Comparison of ENCODE assay signal across 16 cellular contexts in genomic region chr15:40450047-40450446, GRCh38. TPM values are rescaled to one million over a fixed set of nuclear protein-coding genes. Genes with fewer than 3 reads are reported as not detected.
DNase-seq lines count a peak whose midpoint lies in the region; ATAC-seq, FAIRE-seq and TF ChIP-seq lines count a peak whose summit lies in the region.
"Had no signal": no experiment of that assay in that cellular context is flagged by ENCODE, and none has a peak within 500 bp of the region (broad histone marks: within the 10 kb centered on the region; RNA-seq: fewer than 3 reads in every experiment).

No MANE protein-coding gene starts in this region.

- H2BK15ac ChIP-seq in IMR-90 (ENCODE audit: low read depth, low read length), result no peak overlapping the region

- H2BK12ac ChIP-seq in trophoblast cell (ENCODE audit: low read length), result no peak overlapping the region

- no peaks in the 10 kb centered on the region for H3K9me3 ChIP-seq in IMR-90 (ENCODE audit: control insufficient read depth, insufficient read depth, low read length)
- H3K9me3 ChIP-seq in K562 (replicated peaks; ENCODE audit: control insufficient read depth, insufficient read depth, low read depth, low read length), result no peaks in the 10 kb centered on the region
- H3K9me3 ChIP-seq in trophoblast cell (ENCODE audit: insufficient read depth, low read depth, low read length), result no peaks in the 10 kb centered on the region
- no peaks in the 10 kb centered on the region for H3K9me3 ChIP-seq in suprapubic skin

- peaks cover 92% of the 10 kb centered on the region for H3K79me2 ChIP-seq in K562 (ENCODE audit: control insufficient read depth, insufficient read depth, low read length)
- peaks cover 1% of the 10 kb centered on the region for H3K79me2 ChIP-seq in trophoblast cell (ENCODE audit: control insufficient read depth, insufficient read depth, low read length, poor library complexity)

- H3K4me3 ChIP-seq in IMR-90 (ENCODE audit: insufficient read depth, low read depth, low read length) (no peak overlapping the region), K562 (no peak overlapping the region), trophoblast cell (ENCODE audit: low read depth, low read length) (no peak overlapping the region), suprapubic skin (no peak overlapping the region)

- no peak for TF ChIP-seq RAD21 in IMR-90 (IDR thresholded peaks at IDR 0.05; ENCODE audit: low read length)
- TF ChIP-seq RAD21 in K562 (CRISPR knock-in tag; conservative IDR thresholded peaks at IDR 0.05 in 1 of 2, IDR thresholded peaks at IDR 0.05 in 1 of 2), result no peak

- H3K56ac ChIP-seq in IMR-90 (ENCODE audit: extremely low read depth, insufficient read depth, low read length), result no peak overlapping the region

- H3K9ac ChIP-seq in IMR-90 (ENCODE audit: low read depth, low read length), result no peak overlapping the region
- peak overlapping the region in 1 of 2 experiments; percentile 24; a peak in 2 of 4 replicates for H3K9ac ChIP-seq in K562 (ENCODE audit: insufficient read depth in 1 of 2, low read depth in 2 of 2, low read length in 2 of 2)
- no peak overlapping the region for H3K9ac ChIP-seq in trophoblast cell (ENCODE audit: low read length)

- peaks cover 69% of the 10 kb centered on the region for H3K4me1 Mint-ChIP-seq in activated naive CD8-positive, alpha-beta T cell (ENCODE audit: low read depth)
- H3K4me1 Mint-ChIP-seq in activated naive CD8-positive, alpha-beta T cell treated with anti-CD3 and anti-CD28 coated beads for 36 hours, result peaks cover 65% of the 10 kb centered on the region

- H3K36me3 ChIP-seq in IMR-90 (ENCODE audit: control insufficient read depth, insufficient read depth, low read length) (no peaks in the 10 kb centered on the region), K562 (ENCODE audit: control insufficient read depth, insufficient read depth, low read length) (peaks cover 21% of the 10 kb centered on the region; the same call in 2 of the 3 replicates), trophoblast cell (ENCODE audit: control insufficient read depth in 1 of 2, insufficient read depth in 2 of 2, low read length in 2 of 2) (no peaks in the 10 kb centered on the region), suprapubic skin (no peaks in the 10 kb centered on the region)

- no peak overlapping the region for H2AK9ac ChIP-seq in IMR-90 (replicated peaks; ENCODE audit: low read depth, low read length, poor library complexity)

- TF ChIP-seq POLR2A in IMR-90 (IDR thresholded peaks at IDR 0.05; ENCODE audit: low read depth, low read length) (no peak), K562 (conservative IDR thresholded peaks at IDR 0.05) (no peak), suprapubic skin (IDR thresholded peaks at IDR 0.05) (no peak)

- H3K27ac ChIP-seq in IMR-90 (ENCODE audit: insufficient read depth, low read length), result no peak overlapping the region
- no peak overlapping the region for H3K27ac ChIP-seq in K562 (ENCODE audit: extremely low read depth, low read depth, low read length)
- H3K27ac ChIP-seq in trophoblast cell (ENCODE audit: low read depth, low read length), result no peak overlapping the region
- no peak overlapping the region for H3K27ac ChIP-seq in suprapubic skin

- no peak overlapping the region for H2AFZ ChIP-seq in IMR-90 (replicated peaks; ENCODE audit: low read length, poor library complexity)
- H2AFZ ChIP-seq in K562 (ENCODE audit: low read depth, low read length), result no peak overlapping the region
- no peak overlapping the region for H2AFZ ChIP-seq in trophoblast cell (ENCODE audit: insufficient read depth, low read length, poor library complexity)

- no peak for DNase-seq in activated naive CD8-positive, alpha-beta T cell treated with anti-CD3 and anti-CD28 coated beads for 36 hours
- no peak for DNase-seq in IMR-90
- DNase-seq in K562 (ENCODE audit: extremely low read depth in 1 of 4, low spot score in 3 of 4), result no peak
- DNase-seq in trophoblast cell, result no peak
- no peak for DNase-seq in suprapubic skin (ENCODE audit: low spot score in 2 of 2)
- DNase-seq in DMS114 treated with DMSO at 0.1 percent for 48 hours (lab: John Stamatoyannopoulos, UW; ENCODE audit: unreplicated experiment), result no peak
- DNase-seq in COLO829 (ENCODE audit: low spot score), result no peak
- DNase-seq: AML-193; DMS 273 treated with DMSO at 0.1 percent for 48 hours; H7; NCI-H1436 treated with DMSO at 0.1 percent for 48 hours; NCI-H2081 treated with DMSO at 0.1 percent for 48 hours; NCI-H345; NCI-H69; NK-92 treated with Interleukin-12 subunit alpha and Interleukin-12 subunit beta, amount 100 ng/mL, for 24 hours had no signal

- H3K4me3 Mint-ChIP-seq in activated naive CD8-positive, alpha-beta T cell, result no peak overlapping the region
- no peak overlapping the region for H3K4me3 Mint-ChIP-seq in activated naive CD8-positive, alpha-beta T cell treated with anti-CD3 and anti-CD28 coated beads for 36 hours

- no peak overlapping the region for H2BK20ac ChIP-seq in IMR-90 (ENCODE audit: low read depth, low read length)

- H3K4ac ChIP-seq in IMR-90 (ENCODE audit: low read depth, low read length) (peak overlapping the region; percentile 12; the same call in 1 of the 2 replicates), trophoblast cell (ENCODE audit: low read depth, low read length) (peak overlapping the region; percentile 46)

- no TSS peak for BruUV-seq in IMR-90 (replicated peaks; lab: Mats Ljungman, UMichigan)
- no TSS peak for BruUV-seq in K562 (replicated peaks; lab: Mats Ljungman, UMichigan)

- H3K23ac ChIP-seq in IMR-90 (ENCODE audit: low read depth, low read length) (no peak overlapping the region), trophoblast cell (ENCODE audit: low read length) (no peak overlapping the region)

- no peak overlapping the region for H4K12ac ChIP-seq in trophoblast cell (ENCODE audit: low read depth, low read length)

- H2AK5ac ChIP-seq in IMR-90 (ENCODE audit: low read depth, low read length) (no peak overlapping the region), trophoblast cell (ENCODE audit: low read length) (no peak overlapping the region)

- TF ChIP-seq CTCF in IMR-90 (conservative IDR thresholded peaks at IDR 0.05; ENCODE audit: low read depth, low read length) (no peak), K562 (IDR thresholded peaks at IDR 0.05 in 2 of 3, conservative IDR thresholded peaks at IDR 0.05 in 1 of 3; ENCODE audit: insufficient read depth in 2 of 3, low read depth in 1 of 3, low read length in 3 of 3) (no peak), suprapubic skin (IDR thresholded peaks at IDR 0.05) (no peak)

- ATAC-seq in IMR-90 (ENCODE audit: low read depth), result no peak
- ATAC-seq in K562, result peak; percentile 19

- no peak overlapping the region for H2BK120ac ChIP-seq in IMR-90 (ENCODE audit: low read depth, low read length)
- no peak overlapping the region for H2BK120ac ChIP-seq in trophoblast cell (ENCODE audit: insufficient read depth, low read length, poor library complexity)

- in situ Hi-C loops in IMR-90 (cut with MboI; ENCODE audit: low sequenced_read_pairs), result no loop called here
- in situ Hi-C loops in K562 (cut with MboI), result no loop called here

- no peaks in the 10 kb centered on the region for H3K27me3 Mint-ChIP-seq in activated naive CD8-positive, alpha-beta T cell
- no peaks in the 10 kb centered on the region for H3K27me3 Mint-ChIP-seq in activated naive CD8-positive, alpha-beta T cell treated with anti-CD3 and anti-CD28 coated beads for 36 hours

- H3K4me2 ChIP-seq in IMR-90 (ENCODE audit: low read depth, low read length) (no peak overlapping the region), K562 (ENCODE audit: insufficient read depth, low read length) (no peak overlapping the region), trophoblast cell (ENCODE audit: low read length) (no peak overlapping the region)

- H3K9me1 ChIP-seq in IMR-90 (ENCODE audit: insufficient read depth, low read length) (peaks cover 24% of the 10 kb centered on the region), K562 (ENCODE audit: control insufficient read depth, insufficient read depth, low read length) (peaks cover 20% of the 10 kb centered on the region)

- H3K14ac ChIP-seq in IMR-90 (replicated peaks; ENCODE audit: low read depth, low read length), result no peak overlapping the region
- no peak overlapping the region for H3K14ac ChIP-seq in trophoblast cell (ENCODE audit: low read length)

- H3K27me3 ChIP-seq in IMR-90 (ENCODE audit: control insufficient read depth, insufficient read depth, low read length) (no peaks in the 10 kb centered on the region), K562 (ENCODE audit: control insufficient read depth in 2 of 2, insufficient read depth in 2 of 2, low read length in 2 of 2) (no peaks in the 10 kb centered on the region), trophoblast cell (ENCODE audit: insufficient read depth, low read length) (no peaks in the 10 kb centered on the region), suprapubic skin (no peaks in the 10 kb centered on the region)

- dilution Hi-C loops in IMR-90 (cut with HindIII; ENCODE audit: low sequenced_read_pairs, unreplicated experiment), result no loop called here

- H2BK5ac ChIP-seq in IMR-90 (ENCODE audit: low read depth, low read length, poor library complexity, severe bottlenecking), result no peak overlapping the region
- no peak overlapping the region for H2BK5ac ChIP-seq in trophoblast cell (ENCODE audit: low read depth, low read length, poor library complexity)

- H3K18ac ChIP-seq in IMR-90 (ENCODE audit: low read depth, low read length) (no peak overlapping the region), trophoblast cell (ENCODE audit: low read length) (no peak overlapping the region)

- no peak overlapping the region for H4K91ac ChIP-seq in IMR-90 (ENCODE audit: insufficient read depth, low read depth, low read length)
- no peak overlapping the region for H4K91ac ChIP-seq in trophoblast cell (ENCODE audit: low read depth, low read length)

- no peak overlapping the region for H4K5ac ChIP-seq in IMR-90 (ENCODE audit: low read depth, low read length)

- H3K4me1 ChIP-seq in IMR-90 (ENCODE audit: control insufficient read depth, insufficient read depth, low read length), result peaks cover 12% of the 10 kb centered on the region
- H3K4me1 ChIP-seq in K562 (replicated peaks in 1 of 2; ENCODE audit: control insufficient read depth in 2 of 2, insufficient read depth in 2 of 2, low read length in 2 of 2), result peaks cover 28 to 38% of the 10 kb centered on the region in 2 experiments
- peaks cover 9 to 13% of the 10 kb centered on the region in 2 experiments for H3K4me1 ChIP-seq in trophoblast cell (ENCODE audit: control insufficient read depth in 1 of 2, insufficient read depth in 2 of 2, low read length in 2 of 2)
- peaks cover 40% of the 10 kb centered on the region for H3K4me1 ChIP-seq in suprapubic skin

- peaks cover 78% of the 10 kb centered on the region for H4K20me1 ChIP-seq in IMR-90 (ENCODE audit: insufficient read depth, low read length)
- peaks cover 52% of the 10 kb centered on the region for H4K20me1 ChIP-seq in K562 (replicated peaks; ENCODE audit: control insufficient read depth, insufficient read depth, low read length)

- H3K36me3 Mint-ChIP-seq in activated naive CD8-positive, alpha-beta T cell, result no peaks in the 10 kb centered on the region
- H3K36me3 Mint-ChIP-seq in activated naive CD8-positive, alpha-beta T cell treated with anti-CD3 and anti-CD28 coated beads for 36 hours, result peaks cover 2% of the 10 kb centered on the region

- H3K27ac Mint-ChIP-seq in activated naive CD8-positive, alpha-beta T cell, result peak overlapping the region; percentile 70
- H3K27ac Mint-ChIP-seq in activated naive CD8-positive, alpha-beta T cell treated with anti-CD3 and anti-CD28 coated beads for 36 hours, result no peak overlapping the region

- peaks cover 35 to 83% of the 10 kb centered on the region in 2 experiments for H3K79me1 ChIP-seq in IMR-90 (ENCODE audit: low read depth in 1 of 2, low read length in 2 of 2)
- no peaks in the 10 kb centered on the region for H3K79me1 ChIP-seq in trophoblast cell (ENCODE audit: low read length)

- TF ChIP-seq EP300 in K562 (IDR thresholded peaks at IDR 0.05; ENCODE audit: low read length) (no peak), suprapubic skin (IDR thresholded peaks at IDR 0.05) (no peak)

- POLR2A ChIA-PET in IMR-90 (lab: Charles Lee; ENCODE audit: unreplicated experiment) (no interaction called here), K562 (lab: Yijun Ruan, JAX) (interaction anchor here (0.6 to 9.5 kb wide), 10 partner anchors 8 to 431 kb away, joined by 3 to 89 read pairs (median 4); partner anchors contain the start of genes BAHD1 and CHST14)

- FAIRE-seq in K562 (lab: Jason Lieb, UNC), result no peak

- WGBS in IMR-90 (ENCODE audit: extremely low coverage in 2 of 2, insufficient read length in 1 of 2), 2 experiments, result 100% methylated on average over 1 of the region's 2 CpGs; no CpG with 5 or more reads in 1 of the 2 experiments
- 23% methylated on average over 2 of the region's 2 CpGs for WGBS in K562 (ENCODE audit: insufficient coverage, low coverage, missing lambda C conversion rate)
- no CpG with 5 or more reads among the region's 2 CpGs for WGBS in trophoblast cell (ENCODE audit: extremely low coverage, insufficient coverage, insufficient read length)
- 60% methylated on average over 2 of the region's 2 CpGs for WGBS in suprapubic skin

- intact Hi-C loops in IMR-90 (cut with micrococcal nuclease) (no loop called here), K562 (cut with micrococcal nuclease) (no loop called here)

- H3K9me3 Mint-ChIP-seq in activated naive CD8-positive, alpha-beta T cell (ENCODE audit: low read depth), result no peaks in the 10 kb centered on the region
- no peaks in the 10 kb centered on the region for H3K9me3 Mint-ChIP-seq in activated naive CD8-positive, alpha-beta T cell treated with anti-CD3 and anti-CD28 coated beads for 36 hours

- H4K8ac ChIP-seq in IMR-90 (ENCODE audit: low read depth in 2 of 2, low read length in 2 of 2) (no peak overlapping the region), trophoblast cell (ENCODE audit: low read depth, low read length) (no peak overlapping the region)

- CTCF ChIA-PET in IMR-90 (lab: Yijun Ruan, JAX) (no interaction called here), K562 (lab: Yijun Ruan, JAX; ENCODE audit: low intra/inter-chr PET ratio) (no interaction called here)

RNA-seq across cellular contexts. Expression of gene BAHD1, which starts 9.3 kb away (rescaled TPM):
- 10 to 100 TPM; 18.0 to 18.7 TPM for total RNA-seq in activated naive CD8-positive, alpha-beta T cell treated with anti-CD3 and anti-CD28 coated beads for 36 hours
- total RNA-seq in IMR-90 (2012; rRNA removed) (3.0 and 3.6 TPM in 2 replicates), K562 (2014; rRNA removed) (15.2 and 20.8 TPM in 2 replicates), K562 (2014; rRNA removed; fragmentation: Illumina TruSeq; extraction: Trizol) (9.7 and 10.3 TPM in 2 replicates), K562 (2015; rRNA removed; fragmentation: Illumina TruSeq; extraction: Trizol) (11.5 and 12.3 TPM in 2 replicates), K562 (2021) (33.6 and 38.5 TPM in 2 replicates), suprapubic skin (10 to 100 TPM; 16.8 to 24.6 (median 19.2) TPM)
- polyA plus RNA-seq in IMR-90 (2012; rRNA removed) (8.1 and 8.7 TPM in 2 replicates), K562 (2011; rRNA removed) (9.7 and 10.6 TPM in 2 replicates), K562 (2014; fragmentation: Illumina TruSeq; extraction: Trizol) (18.4 and 26.4 TPM in 2 replicates), K562 (2014; fragmentation: Nextera tagmentation; extraction: Ambion mirVana) (under 1 TPM; 0.55 to 0.80 TPM), K562 (2014; rRNA removed) (19.0 and 19.4 TPM in 2 replicates)
- 6.7 and 8.5 TPM in 2 replicates for polyA plus RNA-seq in IMR-90 (2012; cell fraction: cytosol; rRNA removed)
- 16.1 and 18.7 TPM in 2 replicates for polyA plus RNA-seq in IMR-90 (2012; cell fraction: nucleus; rRNA removed; ENCODE audit: low replicate concordance)
- 30.6 and 63.4 TPM in 2 replicates for total RNA-seq in K562 (2011; cell fraction: chromatin; rRNA removed; ENCODE audit: low replicate concordance)
- 33.2 and 38.7 TPM in 2 replicates for total RNA-seq in K562 (2011; cell fraction: nucleolus; rRNA removed)
- total RNA-seq in K562 (2011; cell fraction: nucleoplasm; rRNA removed), result 31.7 and 43.1 TPM in 2 replicates
- polyA plus RNA-seq in K562 (2011; cell fraction: cytosol; rRNA removed), result 9.1 and 16.4 TPM in 2 replicates
- 27.1 and 43.2 TPM in 2 replicates for polyA plus RNA-seq in K562 (2011; cell fraction: nucleus; rRNA removed)
- 24.0 and 25.8 TPM in 2 replicates for polyA plus RNA-seq in K562 (2012)
- polyA minus RNA-seq in K562 (2011; rRNA and poly(A)+ RNA removed), result 7.1 and 10.0 TPM in 2 replicates
- polyA minus RNA-seq in K562 (2011; cell fraction: cytosol; rRNA and poly(A)+ RNA removed), result 12.7 TPM in 2 replicates
- polyA minus RNA-seq in K562 (2011; cell fraction: nucleus; rRNA and poly(A)+ RNA removed), result 10.5 and 12.2 TPM in 2 replicates
- 10.8 and 11.1 TPM in 2 replicates for polyA plus RNA-seq in trophoblast cell (2013)

RNA-seq across cellular contexts. Expression of gene CHST14, which starts 20.7 kb away (rescaled TPM):
- 1 to 10 TPM; 5.7 to 7.1 TPM for total RNA-seq in activated naive CD8-positive, alpha-beta T cell treated with anti-CD3 and anti-CD28 coated beads for 36 hours
- 3.3 and 3.8 TPM in 2 replicates for total RNA-seq in IMR-90 (2012; rRNA removed)
- polyA plus RNA-seq in IMR-90 (2012; rRNA removed), result 19.5 and 20.6 TPM in 2 replicates
- polyA plus RNA-seq in IMR-90 (2012; cell fraction: cytosol; rRNA removed), result 14.8 and 30.7 TPM in 2 replicates
- 7.1 and 9.7 TPM in 2 replicates for polyA plus RNA-seq in IMR-90 (2012; cell fraction: nucleus; rRNA removed; ENCODE audit: low replicate concordance)
- total RNA-seq in K562 (2011; cell fraction: chromatin; rRNA removed; ENCODE audit: low replicate concordance), result 4.2 and 14.3 TPM in 2 replicates
- 18.7 and 22.0 TPM in 2 replicates for total RNA-seq in K562 (2011; cell fraction: nucleolus; rRNA removed)
- total RNA-seq in K562 (2011; cell fraction: nucleoplasm; rRNA removed), result 17.9 and 21.1 TPM in 2 replicates
- total RNA-seq in K562 (2014; rRNA removed), result 4.0 and 5.6 TPM in 2 replicates
- 2.3 and 2.5 TPM in 2 replicates for total RNA-seq in K562 (2014; rRNA removed; fragmentation: Illumina TruSeq; extraction: Trizol)
- 4.6 TPM in 2 replicates for total RNA-seq in K562 (2015; rRNA removed; fragmentation: Illumina TruSeq; extraction: Trizol)
- total RNA-seq in K562 (2021), result 11.2 and 12.1 TPM in 2 replicates
- polyA plus RNA-seq in K562 (2011; rRNA removed), result 4.5 and 6.4 TPM in 2 replicates
- 6.6 and 8.1 TPM in 2 replicates for polyA plus RNA-seq in K562 (2011; cell fraction: cytosol; rRNA removed)
- polyA plus RNA-seq in K562 (2011; cell fraction: nucleus; rRNA removed), result 4.8 and 5.2 TPM in 2 replicates
- 12.0 and 17.1 TPM in 2 replicates for polyA plus RNA-seq in K562 (2012)
- polyA plus RNA-seq in K562 (2014; fragmentation: Illumina TruSeq; extraction: Trizol), result 6.3 and 7.5 TPM in 2 replicates
- polyA plus RNA-seq in K562 (2014; fragmentation: Nextera tagmentation; extraction: Ambion mirVana), result 1 to 10 TPM; 1.6 to 2.3 TPM
- 3.9 and 4.8 TPM in 2 replicates for polyA plus RNA-seq in K562 (2014; rRNA removed)
- 3.1 TPM in 2 replicates for polyA minus RNA-seq in K562 (2011; rRNA and poly(A)+ RNA removed)
- polyA minus RNA-seq in K562 (2011; cell fraction: cytosol; rRNA and poly(A)+ RNA removed), result 6.2 and 11.7 TPM in 2 replicates
- polyA minus RNA-seq in K562 (2011; cell fraction: nucleus; rRNA and poly(A)+ RNA removed), result 2.7 and 3.8 TPM in 2 replicates
- polyA plus RNA-seq in trophoblast cell (2013), result 11.9 and 12.2 TPM in 2 replicates
- total RNA-seq in suprapubic skin, result 10 to 100 TPM in 1 of 4 donors, 1 to 10 TPM in 3; 6.9 to 13.6 (median 8.3) TPM

RNA-seq across cellular contexts. Expression of gene IVD, which starts 44.5 kb away (rescaled TPM):
- total RNA-seq in activated naive CD8-positive, alpha-beta T cell treated with anti-CD3 and anti-CD28 coated beads for 36 hours, result 10 to 100 TPM; 64.9 to 68.6 TPM
- total RNA-seq in IMR-90 (2012; rRNA removed), result 27.5 and 31.7 TPM in 2 replicates
- 38.3 and 41.1 TPM in 2 replicates for polyA plus RNA-seq in IMR-90 (2012; rRNA removed)
- 29.2 and 45.5 TPM in 2 replicates for polyA plus RNA-seq in IMR-90 (2012; cell fraction: cytosol; rRNA removed)
- 59.4 and 93.2 TPM in 2 replicates for polyA plus RNA-seq in IMR-90 (2012; cell fraction: nucleus; rRNA removed; ENCODE audit: low replicate concordance)
- total RNA-seq in K562 (2011; cell fraction: chromatin; rRNA removed; ENCODE audit: low replicate concordance), result 26.5 and 47.8 TPM in 2 replicates
- total RNA-seq in K562 (2011; cell fraction: nucleolus; rRNA removed), result 16.8 and 18.7 TPM in 2 replicates
- 20.5 and 23.3 TPM in 2 replicates for total RNA-seq in K562 (2011; cell fraction: nucleoplasm; rRNA removed)
- total RNA-seq in K562 (2014; rRNA removed), result 2.5 and 3.0 TPM in 2 replicates
- total RNA-seq in K562 (2014; rRNA removed; fragmentation: Illumina TruSeq; extraction: Trizol), result 2.2 and 2.4 TPM in 2 replicates
- total RNA-seq in K562 (2015; rRNA removed; fragmentation: Illumina TruSeq; extraction: Trizol), result 1.5 and 2.0 TPM in 2 replicates
- total RNA-seq in K562 (2021), result 3.6 and 5.6 TPM in 2 replicates
- polyA plus RNA-seq in K562 (2011; rRNA removed), result 4.5 and 6.9 TPM in 2 replicates
- polyA plus RNA-seq in K562 (2011; cell fraction: cytosol; rRNA removed), result 2.1 and 4.2 TPM in 2 replicates
- polyA plus RNA-seq in K562 (2011; cell fraction: nucleus; rRNA removed), result 10.5 and 14.0 TPM in 2 replicates
- 1.4 and 3.7 TPM in 2 replicates for polyA plus RNA-seq in K562 (2012)
- 1.1 and 1.4 TPM in 2 replicates for polyA plus RNA-seq in K562 (2014; fragmentation: Illumina TruSeq; extraction: Trizol)
- polyA plus RNA-seq in K562 (2014; fragmentation: Nextera tagmentation; extraction: Ambion mirVana), result under 1 TPM; 0.15 to 0.45 TPM
- 2.9 and 3.5 TPM in 2 replicates for polyA plus RNA-seq in K562 (2014; rRNA removed)
- polyA minus RNA-seq in K562 (2011; rRNA and poly(A)+ RNA removed), result 5.8 and 10.9 TPM in 2 replicates
- 3.1 and 4.5 TPM in 2 replicates for polyA minus RNA-seq in K562 (2011; cell fraction: cytosol; rRNA and poly(A)+ RNA removed)
- polyA minus RNA-seq in K562 (2011; cell fraction: nucleus; rRNA and poly(A)+ RNA removed), result 4.6 and 6.7 TPM in 2 replicates
- 9.5 and 9.7 TPM in 2 replicates for polyA plus RNA-seq in trophoblast cell (2013)
- 10 to 100 TPM in 2 of 4 donors, 1 to 10 TPM in 2; 7.7 to 18.3 (median 13.3) TPM for total RNA-seq in suprapubic skin
